ENCODE assay signal across 12 cellular contexts in genomic region chr7:155787171-155787851, GRCh38. TPM values are rescaled to one million over a fixed set of nuclear protein-coding genes. Genes with fewer than 3 reads are reported as not detected.
DNase-seq lines count a peak whose midpoint lies in the region; TF ChIP-seq lines count a peak whose summit lies in the region.
"Had no signal": no experiment of that assay in that cellular context is flagged by ENCODE, and none has a peak within 500 bp of the region (broad histone marks: within the 10 kb centered on the region; RNA-seq: fewer than 3 reads in every experiment).

No MANE protein-coding gene starts in this region.

- in situ Hi-C loops in G401 (cut with HindIII; ENCODE audit: low sequenced_read_pairs) = no loop called here

- peaks cover 8% of the 10 kb centered on the region for H3K4me1 ChIP-seq in suprapubic skin

- peaks cover 3% of the 10 kb centered on the region for H3K36me3 Mint-ChIP-seq in chondrocyte (ENCODE audit: low read depth)

- TF ChIP-seq CTCF in chondrocyte (IDR thresholded peaks at IDR 0.05) (no peak), suprapubic skin (IDR thresholded peaks at IDR 0.05) (no peak)

- H3K27ac Mint-ChIP-seq in chondrocyte (ENCODE audit: unreplicated experiment) = no peak overlapping the region
- H3K27ac Mint-ChIP-seq: stimulated activated naive CD8-positive, alpha-beta T cell treated with anti-CD3 and anti-CD28 coated beads, Interleukin-15, Interleukin-2, amounts not matched to agents 100 ng/mL and 50 ng/mL, for 24 hours had no signal

- H3K4me3 Mint-ChIP-seq in chondrocyte (ENCODE audit: unreplicated experiment) = peak overlapping the region; percentile 70
- H3K4me3 Mint-ChIP-seq: stimulated activated naive CD8-positive, alpha-beta T cell treated with anti-CD3 and anti-CD28 coated beads, Interleukin-15, Interleukin-2, amounts not matched to agents 100 ng/mL and 50 ng/mL, for 24 hours had no signal

- H3K4me1 Mint-ChIP-seq in chondrocyte (ENCODE audit: low read depth) = peaks cover 7% of the 10 kb centered on the region

- H3K9me3 ChIP-seq in suprapubic skin = no peaks in the 10 kb centered on the region

- H3K27me3 Mint-ChIP-seq in chondrocyte (ENCODE audit: low read depth) = no peaks in the 10 kb centered on the region

- WGBS in suprapubic skin = 5% methylated on average over 34 of the region's 68 CpGs

- TF ChIP-seq POLR2A in suprapubic skin (IDR thresholded peaks at IDR 0.05) = no peak

- no peak for TF ChIP-seq EP300 in suprapubic skin (IDR thresholded peaks at IDR 0.05)

- peaks cover 5% of the 10 kb centered on the region for H3K9me3 Mint-ChIP-seq in chondrocyte (ENCODE audit: low read depth)
- H3K9me3 Mint-ChIP-seq: stimulated activated naive CD8-positive, alpha-beta T cell treated with anti-CD3 and anti-CD28 coated beads, Interleukin-15, Interleukin-2, amounts not matched to agents 100 ng/mL and 50 ng/mL, for 24 hours had no signal

- peaks cover 6% of the 10 kb centered on the region for H3K36me3 ChIP-seq in suprapubic skin

- peak overlapping the region; percentile 41 for H3K4me3 ChIP-seq in suprapubic skin

- peaks cover 8% of the 10 kb centered on the region for H3K27me3 ChIP-seq in suprapubic skin

- peak; percentile 67 for DNase-seq in DMS 273 (lab: John Stamatoyannopoulos, UW; ENCODE audit: unreplicated experiment)
- DNase-seq in DMS 273 treated with DMSO at 0.1 percent for 48 hours (lab: John Stamatoyannopoulos, UW) = no peak
- no peak for DNase-seq in chondrocyte (ENCODE audit: low spot score)
- peak; percentile 64 for DNase-seq in left kidney (ENCODE audit: low read depth, low spot score)
- peak in 1 of 2 donors; percentile 46 for DNase-seq in suprapubic skin (ENCODE audit: low spot score in 2 of 2)
- DNase-seq in G401 (ENCODE audit: low spot score) = no peak
- no peak for DNase-seq in activated CD8-positive, alpha-beta memory T cell treated with anti-CD3 and anti-CD28 coated beads, Interleukin-2, amount 50 U/mL, for 4 hours
- no peak for DNase-seq in COR-L47 (lab: John Stamatoyannopoulos, UW)
- DNase-seq: kidney glomerular epithelial cell, NCI-H1436 had no signal

- no peak overlapping the region for H3K27ac ChIP-seq in suprapubic skin
- H3K27ac ChIP-seq: 22Rv1 had no signal

RNA-seq across cellular contexts. Expression of gene SHH, which starts 25.0 kb away (rescaled TPM):
- total RNA-seq in chondrocyte (not detected in 3 replicates), suprapubic skin (under 1 TPM in 2 of 4 donors, not detected in 2; 0.21 to 0.68 TPM)
- total RNA-seq in G401 (2014; rRNA removed; shearing (Covaris generic)) = not detected in 2 replicates

Comparison
In these comparisons a context has a peak if more than half of its experiments do, and no peak if none do; other contexts are left out.
1. DNase-seq: peak in DMS 273 (single experiment) and left kidney (single experiment); none in DMS 273 treated with DMSO at 0.1 percent for 48 hours (single experiment), chondrocyte (single experiment), G401 (single experiment), activated CD8-positive, alpha-beta memory T cell treated with anti-CD3 and anti-CD28 coated beads, Interleukin-2, amount 50 U/mL, for 4 hours (single experiment) and COR-L47 (single experiment).